Comparison of ENCODE assay signal across 1 cellular context in genomic region chr1:35932941-35933340, GRCh38.
TF ChIP-seq lines count a peak whose summit lies in the region.

No MANE protein-coding gene starts in this region.

TF ChIP-seq in GM23338, 12 proteins besides CTCF, POLR2A, EP300 and RAD21:
- TF ChIP-seq ZNF114 (CRISPR knock-in tag; IDR thresholded peaks at IDR 0.05) (no peak), JUNB (IDR thresholded peaks at IDR 0.05; ENCODE audit: unreplicated experiment) (no peak), NANOG (IDR thresholded peaks at IDR 0.05; ENCODE audit: borderline replicate concordance) (no peak)
